12 cellular contexts compared by ENCODE assay signal in the genomic region with DNA sequence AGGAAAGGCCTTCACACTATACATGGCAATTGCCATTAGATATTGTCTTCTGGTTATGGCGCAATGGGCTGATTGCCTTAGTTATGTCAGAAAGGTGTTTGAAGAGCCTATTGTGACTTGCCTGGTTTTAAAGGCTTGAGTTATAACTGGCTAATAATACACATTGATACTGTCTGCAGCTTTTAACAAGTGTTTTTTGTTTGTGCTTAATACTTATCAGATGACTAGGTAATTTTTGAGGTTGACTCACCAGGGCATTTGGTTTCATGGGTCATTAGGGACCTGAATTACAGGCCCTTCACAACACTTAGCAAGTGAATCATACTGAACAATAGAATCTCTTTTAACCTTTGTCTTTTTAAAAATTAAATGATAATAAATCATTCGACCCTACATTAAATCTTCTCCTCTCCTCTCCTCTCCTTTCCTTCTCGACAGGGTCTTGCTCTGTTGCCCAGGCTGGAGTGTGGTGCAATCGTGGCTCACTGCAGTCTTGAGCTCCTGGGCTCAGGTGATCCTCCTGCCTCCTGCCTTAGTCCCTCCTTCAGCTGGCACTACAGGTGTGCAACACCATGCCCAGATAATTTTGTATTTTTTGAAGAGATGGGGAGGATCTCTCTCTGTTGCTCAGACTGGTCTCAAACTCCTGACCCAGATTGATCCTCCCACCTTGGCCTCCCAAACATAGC.
DNase-seq lines count a peak whose midpoint lies in the region; ATAC-seq and TF ChIP-seq lines count a peak whose summit lies in the region.
"Had no signal": no experiment of that assay in that cellular context is flagged by ENCODE, and none has a peak within 500 bp of the region (broad histone marks: within the 10 kb centered on the region; RNA-seq: fewer than 3 reads in every experiment).

No MANE protein-coding gene starts in this region.

- DNase-seq in ACHN (peak; percentile 74), HCEC 1CT (peak; percentile 71), WTC11 (ENCODE audit: low spot score) (no peak), hepatocyte (ENCODE audit: low spot score) (no peak), tibial nerve (ENCODE audit: low spot score in 2 of 2) (no peak), inferior parietal cortex (ENCODE audit: extremely low spot score) (no peak), nucleus accumbens (lab: John Stamatoyannopoulos, UW) (no peak)
- DNase-seq in stimulated activated CD4-positive, alpha-beta T cell treated with anti-CD3 and anti-CD28 coated beads, Interleukin-4, amount 100 ng/mL, for 24 hours = no peak
- DNase-seq: GOT3, NCI-H2081 treated with DMSO at 0.1 percent for 48 hours had no signal

- TF ChIP-seq EP300 in tibial nerve (IDR thresholded peaks at IDR 0.05) = no peak

- CTCF ChIA-PET in WTC11 (lab: Charles Lee) = no interaction called here

- no peaks in the 10 kb centered on the region for H3K9me3 Mint-ChIP-seq in WTC11
- H3K9me3 Mint-ChIP-seq: neural crest cell had no signal

- H3K36me3 ChIP-seq in hepatocyte (replicated peaks; ENCODE audit: insufficient read depth, low read depth) = no peaks in the 10 kb centered on the region
- no peaks in the 10 kb centered on the region for H3K36me3 ChIP-seq in tibial nerve

- peaks cover 5% of the 10 kb centered on the region for H3K4me1 Mint-ChIP-seq in WTC11

- H3K4me2 ChIP-seq in hepatocyte = no peak overlapping the region

- H3K27ac ChIP-seq in hepatocyte (peak overlapping the region; percentile 42), tibial nerve (no peak overlapping the region)
- H3K27ac ChIP-seq: SK-N-MC had no signal

- TF ChIP-seq POLR2A in tibial nerve (IDR thresholded peaks at IDR 0.05) = no peak

- no peak overlapping the region for H2AFZ ChIP-seq in hepatocyte

- H3K27me3 Mint-ChIP-seq in WTC11 (ENCODE audit: low read depth) = no peaks in the 10 kb centered on the region

- POLR2A ChIA-PET in WTC11 (lab: Charles Lee) = no interaction called here

- H3K36me3 Mint-ChIP-seq in WTC11 = no peaks in the 10 kb centered on the region

- H3K4me3 ChIP-seq in hepatocyte = no peak overlapping the region
- no peak overlapping the region for H3K4me3 ChIP-seq in tibial nerve
- H3K4me3 ChIP-seq: SK-N-MC had no signal

- 88% methylated on average over 4 of the region's 4 CpGs for WGBS in hepatocyte (ENCODE audit: low lambda C conversion rate, missing lambda C conversion rate)
- 57 to 69% methylated on average over 4 of the region's 4 CpGs for WGBS in tibial nerve, 2 donors

- H3K27me3 ChIP-seq in hepatocyte (no peaks in the 10 kb centered on the region), tibial nerve (no peaks in the 10 kb centered on the region)

- no peak overlapping the region for H3K27ac Mint-ChIP-seq in WTC11

- H3K4me3 Mint-ChIP-seq in WTC11 = no peak overlapping the region
- H3K4me3 Mint-ChIP-seq: neural crest cell had no signal

- H3K79me2 ChIP-seq in hepatocyte = no peaks in the 10 kb centered on the region

- H3K4me1 ChIP-seq in hepatocyte (ENCODE audit: insufficient read depth) = peaks cover 35% of the 10 kb centered on the region
- peaks cover 0 to 15% (median 0%) of the 10 kb centered on the region in 4 donors for H3K4me1 ChIP-seq in tibial nerve

- no peaks in the 10 kb centered on the region for H3K9me2 ChIP-seq in hepatocyte (replicated peaks; ENCODE audit: insufficient read depth)

- no peaks in the 10 kb centered on the region for H3K9me3 ChIP-seq in hepatocyte (ENCODE audit: low read depth)
- no peaks in the 10 kb centered on the region for H3K9me3 ChIP-seq in tibial nerve

- TF ChIP-seq CTCF in WTC11 (IDR thresholded peaks at IDR 0.05) = no peak
- no peak for TF ChIP-seq CTCF in hepatocyte (IDR thresholded peaks at IDR 0.05; ENCODE audit: poor library complexity)
- no peak for TF ChIP-seq CTCF in tibial nerve (IDR thresholded peaks at IDR 0.05)

- in situ Hi-C loops in ACHN (cut with HindIII; ENCODE audit: low pct_ligation_motif_present, low pct_unique_long_range_greater_than_20kb, low sequenced_read_pairs) = no loop called here

- no peak for ATAC-seq in WTC11

- no peaks in the 10 kb centered on the region for H4K20me1 ChIP-seq in hepatocyte (ENCODE audit: insufficient read depth, poor library complexity, severe bottlenecking)

TF ChIP-seq in WTC11, 78 proteins besides CTCF, POLR2A, EP300 and RAD21:
- TF ChIP-seq ZNF121 (CRISPR knock-in tag; IDR thresholded peaks at IDR 0.05) (peak; percentile 78; the same call in 1 of the 2 replicates), SMAD4 (CRISPR knock-in tag; IDR thresholded peaks at IDR 0.05) (no peak)
- TF ChIP-seq, protein P1, sequence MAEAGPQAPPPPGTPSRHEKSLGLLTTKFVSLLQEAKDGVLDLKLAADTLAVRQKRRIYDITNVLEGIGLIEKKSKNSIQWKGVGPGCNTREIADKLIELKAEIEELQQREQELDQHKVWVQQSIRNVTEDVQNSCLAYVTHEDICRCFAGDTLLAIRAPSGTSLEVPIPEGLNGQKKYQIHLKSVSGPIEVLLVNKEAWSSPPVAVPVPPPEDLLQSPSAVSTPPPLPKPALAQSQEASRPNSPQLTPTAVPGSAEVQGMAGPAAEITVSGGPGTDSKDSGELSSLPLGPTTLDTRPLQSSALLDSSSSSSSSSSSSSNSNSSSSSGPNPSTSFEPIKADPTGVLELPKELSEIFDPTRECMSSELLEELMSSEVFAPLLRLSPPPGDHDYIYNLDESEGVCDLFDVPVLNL (CRISPR knock-in tag; IDR thresholded peaks at IDR 0.05; ENCODE audit: borderline replicate concordance, low read depth) = no peak
TF ChIP-seq in WTC11: peak in this region for 1.

Comparison
In these comparisons a context has a peak if more than half of its experiments do, and no peak if none do; other contexts are left out.
1. DNase-seq: peak in ACHN (single experiment) and HCEC 1CT (single experiment); none in WTC11 (single experiment), hepatocyte (single experiment), tibial nerve (0 of 2), stimulated activated CD4-positive, alpha-beta T cell treated with anti-CD3 and anti-CD28 coated beads, Interleukin-4, amount 100 ng/mL, for 24 hours (single experiment), inferior parietal cortex (single experiment) and nucleus accumbens (0 of 56).